16 cellular contexts compared by ENCODE assay signal in the genomic region with DNA sequence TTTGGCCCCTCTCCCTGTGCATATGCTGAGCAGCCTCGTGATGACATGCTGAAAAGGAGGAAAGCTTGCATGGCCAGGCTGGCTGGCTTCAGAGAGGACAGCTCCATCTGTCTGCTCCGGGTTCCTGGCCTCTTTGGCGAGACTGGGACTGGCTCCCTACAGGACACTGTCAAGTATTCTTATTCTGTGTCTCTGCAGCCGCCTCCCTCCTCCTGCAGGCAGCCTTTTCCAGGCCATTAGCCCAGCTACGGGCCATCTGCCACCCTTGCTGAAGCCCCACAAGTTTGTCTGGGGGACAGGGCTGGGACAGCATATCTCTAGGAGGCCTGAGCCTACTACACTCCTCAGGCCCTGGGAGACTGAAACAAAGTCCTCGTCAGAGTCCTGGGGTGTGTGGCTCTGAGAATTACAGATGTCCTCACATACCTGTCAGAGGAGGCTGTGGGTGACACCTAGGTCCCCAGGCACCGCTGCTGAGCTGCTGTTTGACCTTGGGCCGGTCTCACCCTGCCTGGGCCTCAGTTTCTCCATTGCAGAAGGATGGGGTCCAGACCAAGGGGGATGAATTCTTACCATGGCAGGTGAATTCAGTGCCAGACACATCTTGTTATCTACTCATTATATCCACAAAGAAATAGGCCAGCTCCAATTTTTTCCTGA. TPM values are rescaled to one million over a fixed set of nuclear protein-coding genes. Genes with fewer than 3 reads are reported as not detected.
"Had no signal": no experiment of that assay in that cellular context is flagged by ENCODE, and none has a peak within 500 bp of the region (broad histone marks: within the 10 kb centered on the region; RNA-seq: fewer than 3 reads in every experiment).

No MANE protein-coding gene starts in this region.

- ATAC-seq: gastrocnemius medialis; left lung; stimulated activated naive B cell treated with anti-CD40 and anti-IgM and Interleukin-4, amounts not matched to agents 10 μg/mL and 1 μg/mL and 100 μg/mL, for 72 hours had no signal

- H3K36me3 ChIP-seq: brain microvascular endothelial cell, gastrocnemius medialis, left lung, thyroid gland had no signal

- H3K4me1 Mint-ChIP-seq: activated CD4-positive, alpha-beta T cell treated with anti-CD3 and anti-CD28 coated beads, Interleukin-2, amount 10 ng/mL, durations not matched to agents 7 days and 5 days; stimulated activated naive B cell treated with anti-CD40 and anti-IgM and Interleukin-4, amounts not matched to agents 10 μg/mL and 1 μg/mL and 100 μg/mL, for 72 hours had no signal

- H3K4me3 Mint-ChIP-seq: activated CD4-positive, alpha-beta T cell treated with anti-CD3 and anti-CD28 coated beads, Interleukin-2, amount 10 ng/mL, durations not matched to agents 7 days and 5 days; activated naive CD8-positive, alpha-beta T cell; stimulated activated naive B cell treated with anti-CD40 and anti-IgM and Interleukin-4, amounts not matched to agents 10 μg/mL and 1 μg/mL and 100 μg/mL, for 72 hours had no signal

- H3K9me3 ChIP-seq: thyroid gland had no signal

- H3K27me3 ChIP-seq: thyroid gland had no signal

- H3K4me3 ChIP-seq: gastrocnemius medialis, hepatocyte, left lung, thyroid gland had no signal

- H3K4me1 ChIP-seq: gastrocnemius medialis had no signal

- H3K27ac Mint-ChIP-seq: activated CD4-positive, alpha-beta T cell treated with anti-CD3 and anti-CD28 coated beads, Interleukin-2, amount 10 ng/mL, durations not matched to agents 7 days and 5 days; activated naive CD8-positive, alpha-beta T cell; stimulated activated naive B cell treated with anti-CD40 and anti-IgM and Interleukin-4, amounts not matched to agents 10 μg/mL and 1 μg/mL and 100 μg/mL, for 72 hours had no signal

- H3K36me3 Mint-ChIP-seq: activated naive CD8-positive, alpha-beta T cell had no signal

- DNase-seq: activated CD4-positive, alpha-beta T cell treated with anti-CD3 and anti-CD28 coated beads, Interleukin-2, amount 10 ng/mL, durations not matched to agents 7 days and 5 days; activated gamma-delta T cell treated with Interleukin-2 at 50 U/mL for 16 hours; brain microvascular endothelial cell; gastrocnemius medialis; islet precursor cell; mesenchymal stem cell; stimulated activated CD4-positive, alpha-beta T cell treated with anti-CD3 and anti-CD28 coated beads, Interleukin-4, amount 100 ng/mL, for 1 hour; stimulated activated naive B cell treated with anti-CD40 and anti-IgM and Interleukin-4, amounts not matched to agents 10 μg/mL and 1 μg/mL and 100 μg/mL, for 72 hours; thyroid gland had no signal

RNA-seq across cellular contexts. Expression of gene MRGPRG, which starts 11.0 kb away (rescaled TPM):
- total RNA-seq: activated CD4-positive, alpha-beta T cell treated with anti-CD3 and anti-CD28 coated beads, Interleukin-2, amount 10 ng/mL, durations not matched to agents 7 days and 5 days; dermis microvascular lymphatic vessel endothelial cell; epithelial cell of proximal tubule; gastrocnemius medialis; hepatocyte; left lung; osteocyte; thyroid gland had no signal
- polyA plus RNA-seq: hepatocyte, neural cell had no signal

RNA-seq across cellular contexts. Expression of gene MRGPRE, which starts 24.6 kb away (rescaled TPM):
- total RNA-seq: activated CD4-positive, alpha-beta T cell treated with anti-CD3 and anti-CD28 coated beads, Interleukin-2, amount 10 ng/mL, durations not matched to agents 7 days and 5 days; dermis microvascular lymphatic vessel endothelial cell; epithelial cell of proximal tubule; gastrocnemius medialis; hepatocyte; osteocyte had no signal
- polyA plus RNA-seq: hepatocyte had no signal
